ENCODE assay signal across 2 cellular contexts in genomic region chr1:9319789-9320519, GRCh38.
A peak's percentile ranks its signal among the peaks of the same experiment; 100 is the strongest.
TF ChIP-seq lines count a peak whose summit lies in the region.

No MANE protein-coding gene starts in this region.

TF ChIP-seq in HepG2, 621 proteins besides CTCF, POLR2A, EP300 and RAD21:
- TF ChIP-seq ZFP91 (CRISPR knock-in tag; IDR thresholded peaks at IDR 0.05; ENCODE audit: borderline replicate concordance) (0 out of 2 replicates have a peak, but pooled peaks have one; percentile 12), PCBP2 (optimal IDR thresholded peaks at IDR 0.05; ENCODE audit: low read depth, low read length, poor library complexity, severe bottlenecking) (no peak)

TF ChIP-seq in H1, 55 proteins besides CTCF, POLR2A, EP300 and RAD21:
- TF ChIP-seq TCF12 (IDR thresholded peaks at IDR 0.05; ENCODE audit: low read depth, low read length) (0 out of 2 replicates have a peak, but pooled peaks have one; percentile 18), MAX (IDR thresholded peaks at IDR 0.05) (peak; percentile 31; the same call in 1 of the 2 replicates), SAP30 (IDR thresholded peaks at IDR 0.05; ENCODE audit: insufficient read depth, insufficient replicate concordance, low read length) (no peak), USF2 (IDR thresholded peaks at IDR 0.05; ENCODE audit: low read length) (no peak), BACH1 (IDR thresholded peaks at IDR 0.05; ENCODE audit: low read length) (no peak), SUZ12 (IDR thresholded peaks at IDR 0.05; ENCODE audit: low read length) (no peak), TBP (IDR thresholded peaks at IDR 0.05; ENCODE audit: low read depth, low read length) (no peak), SP1 (IDR thresholded peaks at IDR 0.05; ENCODE audit: low read depth, low read length) (peak; percentile 37; the same call in 1 of the 2 replicates), BCL11A (IDR thresholded peaks at IDR 0.05; ENCODE audit: low read depth in 2 of 2, low read length in 2 of 2) (no peak), CHD7 (IDR thresholded peaks at IDR 0.05; ENCODE audit: insufficient replicate concordance, low read length) (no peak), FOSL1 (IDR thresholded peaks at IDR 0.05; ENCODE audit: insufficient read depth, low read depth, low read length) (no peak), ZNF274 (IDR thresholded peaks at IDR 0.05; ENCODE audit: borderline replicate concordance, extremely low read depth, low read length) (no peak), ATF2 (IDR thresholded peaks at IDR 0.05; ENCODE audit: low read length) (no peak), YY1 (IDR thresholded peaks at IDR 0.05; ENCODE audit: low read depth, low read length) (peak; percentile 49), SIRT6 (IDR thresholded peaks at IDR 0.05; ENCODE audit: low read length) (no peak), JUND (IDR thresholded peaks at IDR 0.05; ENCODE audit: low read length) (no peak), NANOG (IDR thresholded peaks at IDR 0.05; ENCODE audit: insufficient read depth, low read depth, low read length, poor library complexity, severe bottlenecking) (peak; percentile 42), BRCA1 (IDR thresholded peaks at IDR 0.05; ENCODE audit: low read depth, low read length) (no peak), RFX5 (IDR thresholded peaks at IDR 0.05; ENCODE audit: borderline replicate concordance, low read depth, low read length) (no peak)
TF ChIP-seq in H1: peak in this region for 5.
